In the genomic region with DNA sequence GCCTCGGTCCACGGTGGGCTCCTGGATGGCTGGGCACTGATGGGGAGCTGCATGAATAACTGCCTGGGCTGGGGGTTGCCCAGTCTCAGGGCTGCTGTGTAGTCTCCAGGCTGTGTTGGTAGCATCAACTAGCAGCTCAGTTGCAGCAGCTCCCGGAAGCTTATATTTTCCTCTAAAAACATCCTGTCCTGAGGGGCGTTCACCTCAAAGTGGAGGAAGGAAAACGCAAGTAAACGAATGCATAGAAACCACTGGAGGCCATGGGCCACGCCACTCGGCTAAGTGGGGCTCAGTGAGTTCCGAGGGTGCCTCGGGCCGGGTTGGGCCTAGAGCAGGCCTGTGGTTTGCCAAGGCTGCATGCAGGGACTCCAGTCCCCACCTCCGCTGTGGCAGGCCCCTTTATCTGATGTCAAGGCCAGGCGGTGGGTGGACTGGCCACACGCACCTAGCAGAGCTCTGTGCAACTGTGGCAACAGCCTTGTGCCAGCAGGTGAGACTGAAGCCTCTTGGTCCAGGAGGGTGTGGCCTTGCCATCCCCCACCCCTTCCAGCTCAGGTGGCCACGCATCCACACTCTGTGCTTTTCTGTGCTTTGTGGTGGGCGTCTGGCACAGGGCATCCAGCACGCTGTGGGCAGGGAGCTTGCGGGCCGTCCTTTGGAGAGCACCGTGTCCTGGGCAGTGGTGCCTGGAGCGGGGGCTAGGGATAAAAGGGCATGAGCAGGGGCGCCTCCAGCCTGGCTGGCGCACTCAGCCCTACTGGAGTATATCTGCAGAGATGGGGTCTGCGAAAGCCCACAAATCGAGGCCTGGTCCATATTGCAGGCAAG, we compare ENCODE assay signal across 1 cellular context.
TF ChIP-seq lines count a peak whose summit lies in the region.

No MANE protein-coding gene starts in this region.

TF ChIP-seq in WTC11, 78 proteins besides CTCF, POLR2A, EP300 and RAD21:
- TF ChIP-seq, protein P1, sequence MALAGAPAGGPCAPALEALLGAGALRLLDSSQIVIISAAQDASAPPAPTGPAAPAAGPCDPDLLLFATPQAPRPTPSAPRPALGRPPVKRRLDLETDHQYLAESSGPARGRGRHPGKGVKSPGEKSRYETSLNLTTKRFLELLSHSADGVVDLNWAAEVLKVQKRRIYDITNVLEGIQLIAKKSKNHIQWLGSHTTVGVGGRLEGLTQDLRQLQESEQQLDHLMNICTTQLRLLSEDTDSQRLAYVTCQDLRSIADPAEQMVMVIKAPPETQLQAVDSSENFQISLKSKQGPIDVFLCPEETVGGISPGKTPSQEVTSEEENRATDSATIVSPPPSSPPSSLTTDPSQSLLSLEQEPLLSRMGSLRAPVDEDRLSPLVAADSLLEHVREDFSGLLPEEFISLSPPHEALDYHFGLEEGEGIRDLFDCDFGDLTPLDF (CRISPR knock-in tag; IDR thresholded peaks at IDR 0.05): no peak
- no peak for TF ChIP-seq SP1 (CRISPR knock-in tag; conservative IDR thresholded peaks at IDR 0.05)
- TF ChIP-seq, protein P2, sequence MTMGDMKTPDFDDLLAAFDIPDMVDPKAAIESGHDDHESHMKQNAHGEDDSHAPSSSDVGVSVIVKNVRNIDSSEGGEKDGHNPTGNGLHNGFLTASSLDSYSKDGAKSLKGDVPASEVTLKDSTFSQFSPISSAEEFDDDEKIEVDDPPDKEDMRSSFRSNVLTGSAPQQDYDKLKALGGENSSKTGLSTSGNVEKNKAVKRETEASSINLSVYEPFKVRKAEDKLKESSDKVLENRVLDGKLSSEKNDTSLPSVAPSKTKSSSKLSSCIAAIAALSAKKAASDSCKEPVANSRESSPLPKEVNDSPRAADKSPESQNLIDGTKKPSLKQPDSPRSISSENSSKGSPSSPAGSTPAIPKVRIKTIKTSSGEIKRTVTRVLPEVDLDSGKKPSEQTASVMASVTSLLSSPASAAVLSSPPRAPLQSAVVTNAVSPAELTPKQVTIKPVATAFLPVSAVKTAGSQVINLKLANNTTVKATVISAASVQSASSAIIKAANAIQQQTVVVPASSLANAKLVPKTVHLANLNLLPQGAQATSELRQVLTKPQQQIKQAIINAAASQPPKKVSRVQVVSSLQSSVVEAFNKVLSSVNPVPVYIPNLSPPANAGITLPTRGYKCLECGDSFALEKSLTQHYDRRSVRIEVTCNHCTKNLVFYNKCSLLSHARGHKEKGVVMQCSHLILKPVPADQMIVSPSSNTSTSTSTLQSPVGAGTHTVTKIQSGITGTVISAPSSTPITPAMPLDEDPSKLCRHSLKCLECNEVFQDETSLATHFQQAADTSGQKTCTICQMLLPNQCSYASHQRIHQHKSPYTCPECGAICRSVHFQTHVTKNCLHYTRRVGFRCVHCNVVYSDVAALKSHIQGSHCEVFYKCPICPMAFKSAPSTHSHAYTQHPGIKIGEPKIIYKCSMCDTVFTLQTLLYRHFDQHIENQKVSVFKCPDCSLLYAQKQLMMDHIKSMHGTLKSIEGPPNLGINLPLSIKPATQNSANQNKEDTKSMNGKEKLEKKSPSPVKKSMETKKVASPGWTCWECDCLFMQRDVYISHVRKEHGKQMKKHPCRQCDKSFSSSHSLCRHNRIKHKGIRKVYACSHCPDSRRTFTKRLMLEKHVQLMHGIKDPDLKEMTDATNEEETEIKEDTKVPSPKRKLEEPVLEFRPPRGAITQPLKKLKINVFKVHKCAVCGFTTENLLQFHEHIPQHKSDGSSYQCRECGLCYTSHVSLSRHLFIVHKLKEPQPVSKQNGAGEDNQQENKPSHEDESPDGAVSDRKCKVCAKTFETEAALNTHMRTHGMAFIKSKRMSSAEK (CRISPR knock-in tag; IDR thresholded peaks at IDR 0.05; ENCODE audit: borderline replicate concordance): no peak
- no peak for TF ChIP-seq KAT7 (CRISPR knock-in tag; IDR thresholded peaks at IDR 0.05; ENCODE audit: borderline replicate concordance)
- TF ChIP-seq, protein P3, sequence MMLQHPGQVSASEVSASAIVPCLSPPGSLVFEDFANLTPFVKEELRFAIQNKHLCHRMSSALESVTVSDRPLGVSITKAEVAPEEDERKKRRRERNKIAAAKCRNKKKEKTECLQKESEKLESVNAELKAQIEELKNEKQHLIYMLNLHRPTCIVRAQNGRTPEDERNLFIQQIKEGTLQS (CRISPR knock-in tag; conservative IDR thresholded peaks at IDR 0.05): no peak
- TF ChIP-seq, protein P4, sequence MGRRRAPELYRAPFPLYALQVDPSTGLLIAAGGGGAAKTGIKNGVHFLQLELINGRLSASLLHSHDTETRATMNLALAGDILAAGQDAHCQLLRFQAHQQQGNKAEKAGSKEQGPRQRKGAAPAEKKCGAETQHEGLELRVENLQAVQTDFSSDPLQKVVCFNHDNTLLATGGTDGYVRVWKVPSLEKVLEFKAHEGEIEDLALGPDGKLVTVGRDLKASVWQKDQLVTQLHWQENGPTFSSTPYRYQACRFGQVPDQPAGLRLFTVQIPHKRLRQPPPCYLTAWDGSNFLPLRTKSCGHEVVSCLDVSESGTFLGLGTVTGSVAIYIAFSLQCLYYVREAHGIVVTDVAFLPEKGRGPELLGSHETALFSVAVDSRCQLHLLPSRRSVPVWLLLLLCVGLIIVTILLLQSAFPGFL (CRISPR knock-in tag; IDR thresholded peaks at IDR 0.05; ENCODE audit: borderline replicate concordance): no peak
- no peak for TF ChIP-seq FOXP1 (CRISPR knock-in tag; IDR thresholded peaks at IDR 0.05; ENCODE audit: borderline replicate concordance)
- TF ChIP-seq NR1H2 (CRISPR knock-in tag; IDR thresholded peaks at IDR 0.05): no peak
- no peak for TF ChIP-seq ZNF121 (CRISPR knock-in tag; IDR thresholded peaks at IDR 0.05)
- TF ChIP-seq, protein P5, sequence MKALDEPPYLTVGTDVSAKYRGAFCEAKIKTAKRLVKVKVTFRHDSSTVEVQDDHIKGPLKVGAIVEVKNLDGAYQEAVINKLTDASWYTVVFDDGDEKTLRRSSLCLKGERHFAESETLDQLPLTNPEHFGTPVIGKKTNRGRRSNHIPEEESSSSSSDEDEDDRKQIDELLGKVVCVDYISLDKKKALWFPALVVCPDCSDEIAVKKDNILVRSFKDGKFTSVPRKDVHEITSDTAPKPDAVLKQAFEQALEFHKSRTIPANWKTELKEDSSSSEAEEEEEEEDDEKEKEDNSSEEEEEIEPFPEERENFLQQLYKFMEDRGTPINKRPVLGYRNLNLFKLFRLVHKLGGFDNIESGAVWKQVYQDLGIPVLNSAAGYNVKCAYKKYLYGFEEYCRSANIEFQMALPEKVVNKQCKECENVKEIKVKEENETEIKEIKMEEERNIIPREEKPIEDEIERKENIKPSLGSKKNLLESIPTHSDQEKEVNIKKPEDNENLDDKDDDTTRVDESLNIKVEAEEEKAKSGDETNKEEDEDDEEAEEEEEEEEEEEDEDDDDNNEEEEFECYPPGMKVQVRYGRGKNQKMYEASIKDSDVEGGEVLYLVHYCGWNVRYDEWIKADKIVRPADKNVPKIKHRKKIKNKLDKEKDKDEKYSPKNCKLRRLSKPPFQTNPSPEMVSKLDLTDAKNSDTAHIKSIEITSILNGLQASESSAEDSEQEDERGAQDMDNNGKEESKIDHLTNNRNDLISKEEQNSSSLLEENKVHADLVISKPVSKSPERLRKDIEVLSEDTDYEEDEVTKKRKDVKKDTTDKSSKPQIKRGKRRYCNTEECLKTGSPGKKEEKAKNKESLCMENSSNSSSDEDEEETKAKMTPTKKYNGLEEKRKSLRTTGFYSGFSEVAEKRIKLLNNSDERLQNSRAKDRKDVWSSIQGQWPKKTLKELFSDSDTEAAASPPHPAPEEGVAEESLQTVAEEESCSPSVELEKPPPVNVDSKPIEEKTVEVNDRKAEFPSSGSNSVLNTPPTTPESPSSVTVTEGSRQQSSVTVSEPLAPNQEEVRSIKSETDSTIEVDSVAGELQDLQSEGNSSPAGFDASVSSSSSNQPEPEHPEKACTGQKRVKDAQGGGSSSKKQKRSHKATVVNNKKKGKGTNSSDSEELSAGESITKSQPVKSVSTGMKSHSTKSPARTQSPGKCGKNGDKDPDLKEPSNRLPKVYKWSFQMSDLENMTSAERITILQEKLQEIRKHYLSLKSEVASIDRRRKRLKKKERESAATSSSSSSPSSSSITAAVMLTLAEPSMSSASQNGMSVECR (CRISPR knock-in tag; IDR thresholded peaks at IDR 0.05; ENCODE audit: borderline replicate concordance): no peak
- no peak for TF ChIP-seq ZNF416 (CRISPR knock-in tag; IDR thresholded peaks at IDR 0.05)
- TF ChIP-seq ZBTB21 (CRISPR knock-in tag; IDR thresholded peaks at IDR 0.05; ENCODE audit: borderline replicate concordance): no peak
